Comparison of ENCODE assay signal across 1 cellular context in genomic region chr17:10048951-10049350, GRCh38.
TF ChIP-seq lines count a peak whose summit lies in the region.

No MANE protein-coding gene starts in this region.

TF ChIP-seq in GM12878, 131 proteins besides CTCF, POLR2A, EP300 and RAD21 (continued from another document):
- no peak for TF ChIP-seq ATF2 (IDR thresholded peaks at IDR 0.05; ENCODE audit: low read length)
- TF ChIP-seq YBX1 (IDR thresholded peaks at IDR 0.05) = no peak
- TF ChIP-seq GATAD2B (conservative IDR thresholded peaks at IDR 0.05; ENCODE audit: low read depth) = no peak
- TF ChIP-seq JUNB (IDR thresholded peaks at IDR 0.05) = no peak
- no peak for TF ChIP-seq IRF3 (IDR thresholded peaks at IDR 0.05)
- no peak for TF ChIP-seq ZNF207 (IDR thresholded peaks at IDR 0.05; ENCODE audit: borderline replicate concordance)
- no peak for TF ChIP-seq E4F1 (IDR thresholded peaks at IDR 0.05; ENCODE audit: borderline replicate concordance, partially characterized antibody)
- TF ChIP-seq JUND (IDR thresholded peaks at IDR 0.05; ENCODE audit: low read depth, low read length) = no peak
- TF ChIP-seq RELA (IDR thresholded peaks at IDR 0.05; ENCODE audit: borderline replicate concordance, partially characterized antibody) = no peak
- no peak for TF ChIP-seq SRF (IDR thresholded peaks at IDR 0.05; ENCODE audit: low read depth in 2 of 2, low read length in 2 of 2)
- TF ChIP-seq ATF3 (IDR thresholded peaks at IDR 0.05; ENCODE audit: borderline replicate concordance, extremely low read depth, low read depth, low read length) = no peak
- TF ChIP-seq ZNF622 (IDR thresholded peaks at IDR 0.05) = no peak
- TF ChIP-seq MTA2 (IDR thresholded peaks at IDR 0.05; ENCODE audit: low read depth) = no peak
- TF ChIP-seq ASH2L (IDR thresholded peaks at IDR 0.05; ENCODE audit: borderline replicate concordance, low read depth) = no peak
- no peak for TF ChIP-seq SMC3 (IDR thresholded peaks at IDR 0.05; ENCODE audit: borderline replicate concordance, low read length)
- no peak for TF ChIP-seq BRCA1 (IDR thresholded peaks at IDR 0.05; ENCODE audit: low read depth, low read length)
